In genomic region chr2:217964658-217965161, GRCh38 we compare ENCODE assay signal across 10 cellular contexts. TPM values are rescaled to one million over a fixed set of nuclear protein-coding genes. Genes with fewer than 3 reads are reported as not detected.
DNase-seq lines count a peak whose midpoint lies in the region; ATAC-seq and TF ChIP-seq lines count a peak whose summit lies in the region.
"Had no signal": no experiment of that assay in that cellular context is flagged by ENCODE, and none has a peak within 500 bp of the region (broad histone marks: within the 10 kb centered on the region; RNA-seq: fewer than 3 reads in every experiment).

No MANE protein-coding gene starts in this region.

- CTCF ChIA-PET in AG04450 (lab: Charles Lee), result interaction anchor here (1.6 to 1.9 kb wide), 2 partner anchors 20 to 29 kb away, joined by 4 to 7 read pairs; no protein-coding TSS in a partner anchor

- H3K9me3 ChIP-seq in AG04450 (ENCODE audit: control insufficient read depth, insufficient read depth, low read length) (no peaks in the 10 kb centered on the region), adrenal gland (replicated peaks in 1 of 3) (no peaks in the 10 kb centered on the region), hepatocyte (ENCODE audit: low read depth) (no peaks in the 10 kb centered on the region), ovary (no peaks in the 10 kb centered on the region)

- H3K9me2 ChIP-seq in hepatocyte (replicated peaks; ENCODE audit: insufficient read depth), result no peaks in the 10 kb centered on the region

- peaks cover 36 to 69% of the 10 kb centered on the region in 2 donors for H3K4me1 ChIP-seq in adrenal gland (replicated peaks in 1 of 2)
- peaks cover 31% of the 10 kb centered on the region for H3K4me1 ChIP-seq in hepatocyte (ENCODE audit: insufficient read depth)
- peaks cover 44% of the 10 kb centered on the region for H3K4me1 ChIP-seq in ovary (ENCODE audit: insufficient read depth)

- POLR2A ChIA-PET in AG04450 (lab: Yijun Ruan, JAX), result interaction anchor here (1.7 kb wide), 1 partner anchor 30 kb away, joined by 13 read pairs; no protein-coding TSS in a partner anchor

- H3K79me2 ChIP-seq in hepatocyte, result peaks cover 16% of the 10 kb centered on the region

- no peaks in the 10 kb centered on the region for H3K36me3 ChIP-seq in adrenal gland (replicated peaks in 1 of 2)
- H3K36me3 ChIP-seq in hepatocyte (replicated peaks; ENCODE audit: insufficient read depth, low read depth), result no peaks in the 10 kb centered on the region
- no peaks in the 10 kb centered on the region for H3K36me3 ChIP-seq in ovary

- TF ChIP-seq CTCF in AG04450 (IDR thresholded peaks at IDR 0.05; ENCODE audit: low read depth, low read length) (no peak), adrenal gland (IDR thresholded peaks at IDR 0.05) (no peak), hepatocyte (IDR thresholded peaks at IDR 0.05; ENCODE audit: poor library complexity) (no peak), ovary (IDR thresholded peaks at IDR 0.05) (no peak)

- H2AFZ ChIP-seq in hepatocyte, result no peak overlapping the region

- H3K4me2 ChIP-seq in hepatocyte, result peak overlapping the region; percentile 57

- ATAC-seq in HG02981 (IDR thresholded peaks at IDR 0.05; ENCODE audit: unreplicated experiment) (no peak), HG02763 (IDR thresholded peaks at IDR 0.05; ENCODE audit: unreplicated experiment) (no peak)

- no peak for TF ChIP-seq EP300 in ovary (IDR thresholded peaks at IDR 0.05)

- DNase-seq in AG04450 (ENCODE audit: low read depth, low spot score), result no peak
- DNase-seq in adrenal gland, result peak in 2 of 7 donors; percentile 23 to 40
- no peak for DNase-seq in hepatocyte (ENCODE audit: low spot score)
- DNase-seq in ovary, result peak in 3 of 5 donors; percentile 35 to 48 (median 39)
- DNase-seq in cerebellum (ENCODE audit: low spot score), result no peak
- no peak for DNase-seq in stimulated activated CD4-positive, alpha-beta T cell treated with anti-CD3 and anti-CD28 coated beads, Interleukin-1b, Interleukin-23, amount 100 ng/mL, for 48 hours
- DNase-seq: activated CD8-positive, alpha-beta memory T cell treated with anti-CD3 and anti-CD28 coated beads for 24 hours; MM.1S had no signal

- intact Hi-C loops in adrenal gland (cut with DNase I), result no loop called here
- intact Hi-C loops in ovary (cut with DNase I), result no loop called here

- 44 to 82% (median 51%) methylated on average over 4 to 14 of the region's 14 CpGs for WGBS in adrenal gland, 4 donors
- WGBS in hepatocyte (ENCODE audit: low lambda C conversion rate, missing lambda C conversion rate), result 66% methylated on average over 14 of the region's 14 CpGs
- 51 to 64% (median 58%) methylated on average over 14 of the region's 14 CpGs for WGBS in ovary, 3 donors

- TF ChIP-seq POLR2A in adrenal gland (IDR thresholded peaks at IDR 0.05), result no peak
- no peak for TF ChIP-seq POLR2A in ovary (IDR thresholded peaks at IDR 0.05)

- H4K20me1 ChIP-seq in hepatocyte (ENCODE audit: insufficient read depth, poor library complexity, severe bottlenecking), result no peaks in the 10 kb centered on the region

- H3K27me3 ChIP-seq in AG04450 (ENCODE audit: control insufficient read depth, insufficient read depth, low read length) (no peaks in the 10 kb centered on the region), adrenal gland (no peaks in the 10 kb centered on the region), hepatocyte (no peaks in the 10 kb centered on the region), ovary (no peaks in the 10 kb centered on the region)

- H3K4me3 ChIP-seq in AG04450 (ENCODE audit: low read depth, low read length), result no peak overlapping the region
- no peak overlapping the region for H3K4me3 ChIP-seq in adrenal gland
- no peak overlapping the region for H3K4me3 ChIP-seq in hepatocyte
- H3K4me3 ChIP-seq in ovary, result no peak overlapping the region

- peak overlapping the region; percentile 33 for H3K27ac ChIP-seq in AG04450 (ENCODE audit: low read depth, low read length)
- H3K27ac ChIP-seq in adrenal gland, result peak overlapping the region in 4 of 5 donors; percentile 19 to 88 (median 55)
- H3K27ac ChIP-seq in hepatocyte, result peak overlapping the region; percentile 67
- H3K27ac ChIP-seq in ovary, result peak overlapping the region in 1 of 2 donors; percentile 53

RNA-seq across cellular contexts. Expression of gene TNS1, which starts 38.1 kb away (rescaled TPM):
- polyA plus RNA-seq in AG04450 (2011; rRNA removed), result 19.7 and 27.9 TPM in 2 replicates
- 84.1 and 119 TPM in 2 replicates for polyA minus RNA-seq in AG04450 (2011; rRNA and poly(A)+ RNA removed)
- total RNA-seq in adrenal gland, result 100 to 1,000 TPM; 238 to 341 (median 304) TPM
- polyA plus RNA-seq in adrenal gland, result 100 to 1,000 TPM in 2 of 3 donors, 10 to 100 TPM in 1; 46.7 to 123 (median 122) TPM
- 22.9 and 27.6 TPM in 2 replicates for total RNA-seq in hepatocyte
- 16.2 TPM in 2 replicates for polyA plus RNA-seq in hepatocyte
- 100 to 1,000 TPM; 141 to 568 (median 366) TPM for total RNA-seq in ovary
- 100 to 1,000 TPM; 140 to 278 TPM for polyA plus RNA-seq in ovary
- 18.7 TPM for total RNA-seq in cerebellum

Comparison
In these comparisons a context has a peak if more than half of its experiments do, and no peak if none do; other contexts are left out.
1. DNase-seq: peak in ovary (3 of 5); none in AG04450 (single experiment), hepatocyte (single experiment), cerebellum (single experiment) and stimulated activated CD4-positive, alpha-beta T cell treated with anti-CD3 and anti-CD28 coated beads, Interleukin-1b, Interleukin-23, amount 100 ng/mL, for 48 hours (single experiment).